In the genomic region with DNA sequence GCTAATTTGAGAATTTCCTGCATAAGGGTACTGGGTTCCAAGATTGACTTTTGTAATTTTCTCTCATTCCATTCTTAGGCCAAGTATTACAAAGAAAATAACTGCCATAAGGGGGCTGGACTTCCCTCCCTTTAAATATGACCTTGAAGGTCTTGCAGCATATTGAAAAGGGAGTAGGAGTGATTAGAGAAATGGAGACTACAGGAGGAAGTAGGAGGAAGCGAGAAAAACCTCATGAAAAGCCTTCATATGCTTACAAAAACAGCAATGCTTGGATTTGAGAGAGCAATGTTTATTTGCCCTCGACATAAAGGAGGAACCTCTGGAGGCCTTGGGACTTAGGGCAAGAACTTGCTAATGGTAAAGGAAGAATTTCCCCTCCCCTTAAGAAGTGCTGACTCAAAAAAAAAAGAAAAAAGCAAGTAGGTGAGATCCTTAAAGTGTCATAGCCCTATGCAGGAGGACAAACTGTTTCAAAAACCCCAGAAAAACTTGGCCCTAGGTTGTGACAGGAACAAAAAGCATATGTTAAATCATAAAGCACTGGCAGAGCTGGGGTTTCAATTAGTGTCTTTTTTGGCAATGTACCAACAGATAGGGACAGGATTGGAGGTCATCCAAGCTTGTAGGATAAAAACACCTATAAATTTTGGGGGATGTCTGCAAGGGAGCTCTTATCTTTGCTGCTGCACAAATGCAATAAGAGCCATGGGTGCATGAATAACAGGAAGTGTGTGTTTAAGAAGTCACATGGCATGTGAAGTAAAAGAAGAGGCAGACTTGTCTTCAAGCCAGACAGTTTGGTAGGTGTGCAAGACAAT, we compare ENCODE assay signal across 14 cellular contexts.
A peak's percentile ranks its signal among the peaks of the same experiment; 100 is the strongest.
DNase-seq lines count a peak whose midpoint lies in the region; ATAC-seq lines count a peak whose summit lies in the region.
"Had no signal": no experiment of that assay in that cellular context is flagged by ENCODE, and none has a peak within 500 bp of the region (broad histone marks: within the 10 kb centered on the region; RNA-seq: fewer than 3 reads in every experiment).

No MANE protein-coding gene starts in this region.

- peak overlapping the region; percentile 15 for H3K27ac Mint-ChIP-seq in T-helper 2 cell treated with Interferon-gamma antibody and Interleukin-4, amounts not matched to agents 5 μg/mL and 100 μg/mL, for 36 hours
- no peak overlapping the region for H3K27ac Mint-ChIP-seq in memory B cell
- H3K27ac Mint-ChIP-seq: activated T-helper 2 cell treated with anti-CD3 and anti-CD28 coated beads, Interferon-gamma antibody, Interleukin-2, Interleukin-4, amounts not matched to agents 10 μg/mL and 5 μg/mL and 100 μg/mL, durations not matched to agents 14 hours and 24 hours and 36 hours had no signal

- no peak overlapping the region for H3K4me3 Mint-ChIP-seq in T-helper 2 cell treated with Interferon-gamma antibody and Interleukin-4, amounts not matched to agents 5 μg/mL and 100 μg/mL, for 36 hours
- H3K4me3 Mint-ChIP-seq in memory B cell, result no peak overlapping the region
- H3K4me3 Mint-ChIP-seq: central memory CD8-positive, alpha-beta T cell had no signal

- ATAC-seq in memory B cell (ENCODE audit: low read depth) (peak; percentile 45), GM18867 (IDR thresholded peaks at IDR 0.05; ENCODE audit: unreplicated experiment) (no peak)
- ATAC-seq: A549 had no signal

- H3K9me3 Mint-ChIP-seq in T-helper 2 cell treated with Interferon-gamma antibody and Interleukin-4, amounts not matched to agents 5 μg/mL and 100 μg/mL, for 36 hours, result no peaks in the 10 kb centered on the region
- no peaks in the 10 kb centered on the region for H3K9me3 Mint-ChIP-seq in memory B cell
- H3K9me3 Mint-ChIP-seq: activated T-helper 2 cell treated with anti-CD3 and anti-CD28 coated beads, Interferon-gamma antibody, Interleukin-2, Interleukin-4, amounts not matched to agents 10 μg/mL and 5 μg/mL and 100 μg/mL, durations not matched to agents 14 hours and 24 hours and 36 hours; central memory CD8-positive, alpha-beta T cell had no signal

- DNase-seq in SIG-M5 treated with dmso at 0.1 percent for 504 hours (lab: John Stamatoyannopoulos, UW; ENCODE audit: unreplicated experiment) (peak; percentile 46), SIG-M5 (lab: John Stamatoyannopoulos, UW) (no peak), LoVo (ENCODE audit: low spot score) (peak; percentile 2), memory B cell (ENCODE audit: low spot score in 2 of 2) (no peak), NCI-H748 treated with DMSO at 0.1 percent for 48 hours (lab: John Stamatoyannopoulos, UW) (no peak), NCI-H1694 treated with DMSO at 0.1 percent for 48 hours (lab: John Stamatoyannopoulos, UW) (no peak)
- no peak for DNase-seq in T-helper 2 cell treated with Interferon-gamma antibody and Interleukin-4, amounts not matched to agents 5 μg/mL and 100 μg/mL, for 36 hours (ENCODE audit: low spot score)
- DNase-seq: EL, NCI-H146, substantia nigra had no signal

- H3K36me3 Mint-ChIP-seq in T-helper 2 cell treated with Interferon-gamma antibody and Interleukin-4, amounts not matched to agents 5 μg/mL and 100 μg/mL, for 36 hours (ENCODE audit: low read depth), result no peaks in the 10 kb centered on the region
- H3K36me3 Mint-ChIP-seq in memory B cell, result no peaks in the 10 kb centered on the region

- no peaks in the 10 kb centered on the region for H3K27me3 Mint-ChIP-seq in T-helper 2 cell treated with Interferon-gamma antibody and Interleukin-4, amounts not matched to agents 5 μg/mL and 100 μg/mL, for 36 hours (ENCODE audit: low read depth)
- H3K27me3 Mint-ChIP-seq in memory B cell, result peaks cover 3% of the 10 kb centered on the region

- H3K4me1 Mint-ChIP-seq in T-helper 2 cell treated with Interferon-gamma antibody and Interleukin-4, amounts not matched to agents 5 μg/mL and 100 μg/mL, for 36 hours (ENCODE audit: low read depth), result peaks cover 8% of the 10 kb centered on the region
- peaks cover 11% of the 10 kb centered on the region for H3K4me1 Mint-ChIP-seq in memory B cell

Comparison
In these comparisons a context has a peak if more than half of its experiments do, and no peak if none do; other contexts are left out.
1. DNase-seq: peak in SIG-M5 treated with dmso at 0.1 percent for 504 hours (single experiment) and LoVo (single experiment); none in SIG-M5 (single experiment), T-helper 2 cell treated with Interferon-gamma antibody and Interleukin-4, amounts not matched to agents 5 μg/mL and 100 μg/mL, for 36 hours (single experiment), memory B cell (0 of 2), NCI-H748 treated with DMSO at 0.1 percent for 48 hours (single experiment) and NCI-H1694 treated with DMSO at 0.1 percent for 48 hours (single experiment).